Comparison of ENCODE assay signal across 1 cellular context in genomic region chr7:55964802-55965470, GRCh38.
TF ChIP-seq lines count a peak whose summit lies in the region.

No MANE protein-coding gene starts in this region.

TF ChIP-seq in GM12878, 131 proteins besides CTCF, POLR2A, EP300 and RAD21 (continued from another document):
- TF ChIP-seq STAT3 (IDR thresholded peaks at IDR 0.05; ENCODE audit: low read depth, low read length) (no peak), RUNX3 (IDR thresholded peaks at IDR 0.05; ENCODE audit: low read length) (peak; percentile 14; the same call in 1 of the 2 replicates), NR2F1 (conservative IDR thresholded peaks at IDR 0.05) (peak; percentile 60), GATAD2B (conservative IDR thresholded peaks at IDR 0.05; ENCODE audit: low read depth) (0 out of 2 replicates have a peak, but pooled peaks have one; percentile 70), BHLHE40 (IDR thresholded peaks at IDR 0.05; ENCODE audit: borderline replicate concordance in 1 of 2, low read depth in 2 of 2, low read length in 1 of 2) (no peak), BMI1 (IDR thresholded peaks at IDR 0.05; ENCODE audit: borderline replicate concordance) (no peak), HDGF (IDR thresholded peaks at IDR 0.05) (no peak), ESRRA (IDR thresholded peaks at IDR 0.05; ENCODE audit: low read length) (peak; percentile 82; the same call in 1 of the 2 replicates), CREB1 (IDR thresholded peaks at IDR 0.05; ENCODE audit: low read depth) (0 out of 2 replicates have a peak, but pooled peaks have one; percentile 22), TARDBP (IDR thresholded peaks at IDR 0.05; ENCODE audit: borderline replicate concordance) (no peak), SIN3A (IDR thresholded peaks at IDR 0.05; ENCODE audit: low read depth, low read length) (no peak)
- TF ChIP-seq, protein P1, sequence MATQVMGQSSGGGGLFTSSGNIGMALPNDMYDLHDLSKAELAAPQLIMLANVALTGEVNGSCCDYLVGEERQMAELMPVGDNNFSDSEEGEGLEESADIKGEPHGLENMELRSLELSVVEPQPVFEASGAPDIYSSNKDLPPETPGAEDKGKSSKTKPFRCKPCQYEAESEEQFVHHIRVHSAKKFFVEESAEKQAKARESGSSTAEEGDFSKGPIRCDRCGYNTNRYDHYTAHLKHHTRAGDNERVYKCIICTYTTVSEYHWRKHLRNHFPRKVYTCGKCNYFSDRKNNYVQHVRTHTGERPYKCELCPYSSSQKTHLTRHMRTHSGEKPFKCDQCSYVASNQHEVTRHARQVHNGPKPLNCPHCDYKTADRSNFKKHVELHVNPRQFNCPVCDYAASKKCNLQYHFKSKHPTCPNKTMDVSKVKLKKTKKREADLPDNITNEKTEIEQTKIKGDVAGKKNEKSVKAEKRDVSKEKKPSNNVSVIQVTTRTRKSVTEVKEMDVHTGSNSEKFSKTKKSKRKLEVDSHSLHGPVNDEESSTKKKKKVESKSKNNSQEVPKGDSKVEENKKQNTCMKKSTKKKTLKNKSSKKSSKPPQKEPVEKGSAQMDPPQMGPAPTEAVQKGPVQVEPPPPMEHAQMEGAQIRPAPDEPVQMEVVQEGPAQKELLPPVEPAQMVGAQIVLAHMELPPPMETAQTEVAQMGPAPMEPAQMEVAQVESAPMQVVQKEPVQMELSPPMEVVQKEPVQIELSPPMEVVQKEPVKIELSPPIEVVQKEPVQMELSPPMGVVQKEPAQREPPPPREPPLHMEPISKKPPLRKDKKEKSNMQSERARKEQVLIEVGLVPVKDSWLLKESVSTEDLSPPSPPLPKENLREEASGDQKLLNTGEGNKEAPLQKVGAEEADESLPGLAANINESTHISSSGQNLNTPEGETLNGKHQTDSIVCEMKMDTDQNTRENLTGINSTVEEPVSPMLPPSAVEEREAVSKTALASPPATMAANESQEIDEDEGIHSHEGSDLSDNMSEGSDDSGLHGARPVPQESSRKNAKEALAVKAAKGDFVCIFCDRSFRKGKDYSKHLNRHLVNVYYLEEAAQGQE (IDR thresholded peaks at IDR 0.05; ENCODE audit: low read depth, low read length) = no peak
